9 cellular contexts compared by ENCODE assay signal in genomic region chr2:88838165-88838635, GRCh38.
DNase-seq lines count a peak whose midpoint lies in the region; ATAC-seq and TF ChIP-seq lines count a peak whose summit lies in the region.
"Had no signal": no experiment of that assay in that cellular context is flagged by ENCODE, and none has a peak within 500 bp of the region (broad histone marks: within the 10 kb centered on the region; RNA-seq: fewer than 3 reads in every experiment).

No MANE protein-coding gene starts in this region.

- peak; percentile 47 for DNase-seq in activated B cell treated with CpG ODN at 0.5 μM for 24 hours
- DNase-seq in sigmoid colon = no peak
- no peak for DNase-seq in CD14-positive monocyte (ENCODE audit: low spot score)
- DNase-seq in tibial artery = no peak
- DNase-seq in left lung = no peak
- DNase-seq: MM.1S had no signal

- CTCF ChIA-PET in activated B cell treated with CpG ODN at 0.5 μM for 24 hours (lab: Charles Lee) = interaction anchor here (1.5 to 1.9 kb wide), 4 partner anchors 8 to 21 kb away, joined by 5 to 8 read pairs (median 6); no protein-coding TSS in a partner anchor

- H3K27me3 Mint-ChIP-seq in activated B cell treated with CpG ODN at 0.5 μM for 24 hours (no peaks in the 10 kb centered on the region), CD14-positive monocyte (ENCODE audit: low read depth in 3 of 3) (peaks cover 0 to 2% (median 2%) of the 10 kb centered on the region in 3 donors)

- WGBS in sigmoid colon, 2 donors = 51 to 80% methylated on average over 4 of the region's 4 CpGs

- no peaks in the 10 kb centered on the region for H3K27me3 ChIP-seq in sigmoid colon
- H3K27me3 ChIP-seq in tibial artery = no peaks in the 10 kb centered on the region
- H3K27me3 ChIP-seq in left lung = no peaks in the 10 kb centered on the region

- no peak for TF ChIP-seq POLR2A in sigmoid colon (IDR thresholded peaks at IDR 0.05)

- H3K27ac ChIP-seq in sigmoid colon (no peak overlapping the region), tibial artery (no peak overlapping the region), left lung (no peak overlapping the region)

- H3K9me3 ChIP-seq in sigmoid colon (no peaks in the 10 kb centered on the region), tibial artery (no peaks in the 10 kb centered on the region), left lung (no peaks in the 10 kb centered on the region)

- intact Hi-C loops in activated B cell treated with CpG ODN at 0.5 μM for 24 hours (cut with micrococcal nuclease) = loop anchor here (1.0 to 10.0 kb wide), 4 partner anchors 8 to 1007 kb away; no protein-coding TSS in a partner anchor
- intact Hi-C loops in sigmoid colon (cut with DNase I) = no loop called here
- intact Hi-C loops in CD14-positive monocyte (cut with micrococcal nuclease) = no loop called here
- intact Hi-C loops in tibial artery (cut with DNase I; ENCODE audit: low total_unique reads) = no loop called here
- intact Hi-C loops in left lung (cut with DNase I) = no loop called here

- H3K36me3 ChIP-seq in sigmoid colon = no peaks in the 10 kb centered on the region
- no peaks in the 10 kb centered on the region for H3K36me3 ChIP-seq in tibial artery
- H3K36me3 ChIP-seq in left lung = no peaks in the 10 kb centered on the region

- no peak for TF ChIP-seq CTCF in activated B cell treated with CpG ODN at 0.5 μM for 24 hours (IDR thresholded peaks at IDR 0.05)
- no peak for TF ChIP-seq CTCF in sigmoid colon (IDR thresholded peaks at IDR 0.05)
- no peak for TF ChIP-seq CTCF in CD14-positive monocyte (IDR thresholded peaks at IDR 0.05)
- TF ChIP-seq CTCF in tibial artery (IDR thresholded peaks at IDR 0.05) = no peak
- no peak for TF ChIP-seq CTCF in left lung (IDR thresholded peaks at IDR 0.05)

- H3K27ac Mint-ChIP-seq in activated B cell treated with CpG ODN at 0.5 μM for 24 hours (peak overlapping the region; percentile 97), CD14-positive monocyte (peak overlapping the region in 1 of 7 donors; percentile 63)

- POLR2A ChIA-PET in activated B cell treated with CpG ODN at 0.5 μM for 24 hours (lab: Charles Lee) = interaction anchor here (0.6 to 24.5 kb wide), 6 partner anchors 9 to 786 kb away, joined by 3 to 1820 read pairs (median 8); no protein-coding TSS in a partner anchor

- peak; percentile 78 for ATAC-seq in GM18502 (IDR thresholded peaks at IDR 0.05; ENCODE audit: poor library complexity, unreplicated experiment)
- ATAC-seq in GM19468 (IDR thresholded peaks at IDR 0.05; ENCODE audit: extremely low read depth, unreplicated experiment) = peak; percentile 91
- ATAC-seq in HG03045 (IDR thresholded peaks at IDR 0.05; ENCODE audit: unreplicated experiment) = peak; percentile 81
- peak; percentile 83 for ATAC-seq in activated B cell treated with CpG ODN at 0.5 μM for 24 hours (ENCODE audit: low read depth)
- no peak for ATAC-seq in left lung

- H3K36me3 Mint-ChIP-seq in activated B cell treated with CpG ODN at 0.5 μM for 24 hours (ENCODE audit: low read depth) (peaks cover 4% of the 10 kb centered on the region), CD14-positive monocyte (no peaks in the 10 kb centered on the region)

- H3K4me1 ChIP-seq in sigmoid colon (no peaks in the 10 kb centered on the region), tibial artery (no peaks in the 10 kb centered on the region), left lung (no peaks in the 10 kb centered on the region)

- H3K9me3 Mint-ChIP-seq in activated B cell treated with CpG ODN at 0.5 μM for 24 hours (no peaks in the 10 kb centered on the region), CD14-positive monocyte (no peaks in the 10 kb centered on the region)

- peaks cover 90% of the 10 kb centered on the region for H3K4me1 Mint-ChIP-seq in activated B cell treated with CpG ODN at 0.5 μM for 24 hours
- H3K4me1 Mint-ChIP-seq in CD14-positive monocyte = peaks cover 9% of the 10 kb centered on the region

- TF ChIP-seq EP300 in sigmoid colon (IDR thresholded peaks at IDR 0.05) = no peak

- peak overlapping the region; percentile 60 for H3K4me3 Mint-ChIP-seq in activated B cell treated with CpG ODN at 0.5 μM for 24 hours
- H3K4me3 Mint-ChIP-seq in CD14-positive monocyte = no peak overlapping the region

- H3K4me3 ChIP-seq in sigmoid colon (no peak overlapping the region), tibial artery (no peak overlapping the region), left lung (no peak overlapping the region)
